14 cellular contexts compared by ENCODE assay signal in genomic region chr3:128395500-128396125, GRCh38.
DNase-seq lines count a peak whose midpoint lies in the region; ATAC-seq and TF ChIP-seq lines count a peak whose summit lies in the region.
"Had no signal": no experiment of that assay in that cellular context is flagged by ENCODE, and none has a peak within 500 bp of the region (broad histone marks: within the 10 kb centered on the region; RNA-seq: fewer than 3 reads in every experiment).

No MANE protein-coding gene starts in this region.

- H3K9me2 ChIP-seq in Loucy (replicated peaks; ENCODE audit: low read depth, low read length) = no peaks in the 10 kb centered on the region

- no peak overlapping the region for H3K4me2 ChIP-seq in Loucy (ENCODE audit: low read depth, low read length, poor library complexity, severe bottlenecking)

- H3K4me3 ChIP-seq in Loucy (ENCODE audit: low read length, poor library complexity, severe bottlenecking) (no peak overlapping the region), choroid plexus epithelial cell (ENCODE audit: low read depth, low read length) (no peak overlapping the region), right atrium auricular region (no peak overlapping the region), H7 (ENCODE audit: insufficient read depth, low read depth, low read length) (no peak overlapping the region)
- H3K4me3 ChIP-seq: spleen had no signal

- peak overlapping the region; percentile 4 for H3K9ac ChIP-seq in Loucy (ENCODE audit: low read depth, low read length, poor library complexity, severe bottlenecking)

- TF ChIP-seq CTCF in Loucy (conservative IDR thresholded peaks at IDR 0.05; ENCODE audit: low read length) = no peak
- no peak for TF ChIP-seq CTCF in choroid plexus epithelial cell (conservative IDR thresholded peaks at IDR 0.05; ENCODE audit: low read depth, low read length)
- TF ChIP-seq CTCF in right atrium auricular region (IDR thresholded peaks at IDR 0.05) = no peak

- peak overlapping the region in 1 of 2 donors; percentile 35 for H3K27ac ChIP-seq in right atrium auricular region
- H3K27ac ChIP-seq: spleen had no signal

- ATAC-seq in HG03108 (IDR thresholded peaks at IDR 0.05; ENCODE audit: unreplicated experiment) = no peak

- H3K4me1 ChIP-seq in Loucy (ENCODE audit: insufficient read depth, low read length, poor library complexity, severe bottlenecking) (peaks cover 5% of the 10 kb centered on the region), right atrium auricular region (peaks cover 0 to 24% of the 10 kb centered on the region in 2 donors)

- no peaks in the 10 kb centered on the region for H3K79me2 ChIP-seq in Loucy (ENCODE audit: insufficient read depth, low read length)

- H3F3A ChIP-seq in Loucy (ENCODE audit: low read depth) = no peaks in the 10 kb centered on the region

- H3K36me3 ChIP-seq in Loucy (ENCODE audit: insufficient read depth, low read length) (no peaks in the 10 kb centered on the region), right atrium auricular region (no peaks in the 10 kb centered on the region), H7 (replicated peaks; ENCODE audit: control insufficient read depth, insufficient read depth, low read length) (no peaks in the 10 kb centered on the region)

- DNase-seq in choroid plexus epithelial cell (ENCODE audit: low read depth) = peak; percentile 73
- DNase-seq in right atrium auricular region (ENCODE audit: low spot score) = peak; percentile 75
- peak; percentile 26 for DNase-seq in stromal cell of bone marrow (ENCODE audit: low read depth)
- DNase-seq in RKO (ENCODE audit: low spot score) = no peak
- DNase-seq in NCI-H2227 (lab: John Stamatoyannopoulos, UW; ENCODE audit: unreplicated experiment) = no peak
- no peak for DNase-seq in H7
- DNase-seq: activated CD4-positive, alpha-beta T cell treated with anti-CD3 and anti-CD28 coated beads for 1 hour; activated gamma-delta T cell treated with Interleukin-2 at 50 U/mL for 16 hours; naive B cell; NCI-H2171 treated with DMSO at 0.1 percent for 48 hours; RPMI8226; spleen had no signal

- no peak overlapping the region for H2AFZ ChIP-seq in Loucy (ENCODE audit: low read length)

- H3K27me3 ChIP-seq in Loucy (ENCODE audit: insufficient read depth, low read length, poor library complexity, severe bottlenecking) (no peaks in the 10 kb centered on the region), right atrium auricular region (no peaks in the 10 kb centered on the region), H7 (ENCODE audit: control insufficient read depth, insufficient read depth, low read length) (no peaks in the 10 kb centered on the region)
- H3K27me3 ChIP-seq: spleen had no signal

- no peaks in the 10 kb centered on the region for H4K20me1 ChIP-seq in Loucy (ENCODE audit: insufficient read depth, low read length, poor library complexity, severe bottlenecking)

- H3K9me3 ChIP-seq in Loucy (ENCODE audit: insufficient read depth, low read depth, low read length) (no peaks in the 10 kb centered on the region), right atrium auricular region (no peaks in the 10 kb centered on the region)
- H3K9me3 ChIP-seq: spleen had no signal

Comparison
In these comparisons a context has a peak if more than half of its experiments do, and no peak if none do; other contexts are left out.
1. DNase-seq: peak in choroid plexus epithelial cell (single experiment), right atrium auricular region (single experiment) and stromal cell of bone marrow (single experiment); none in RKO (single experiment), NCI-H2227 (single experiment) and H7 (single experiment).